In the genomic region with DNA sequence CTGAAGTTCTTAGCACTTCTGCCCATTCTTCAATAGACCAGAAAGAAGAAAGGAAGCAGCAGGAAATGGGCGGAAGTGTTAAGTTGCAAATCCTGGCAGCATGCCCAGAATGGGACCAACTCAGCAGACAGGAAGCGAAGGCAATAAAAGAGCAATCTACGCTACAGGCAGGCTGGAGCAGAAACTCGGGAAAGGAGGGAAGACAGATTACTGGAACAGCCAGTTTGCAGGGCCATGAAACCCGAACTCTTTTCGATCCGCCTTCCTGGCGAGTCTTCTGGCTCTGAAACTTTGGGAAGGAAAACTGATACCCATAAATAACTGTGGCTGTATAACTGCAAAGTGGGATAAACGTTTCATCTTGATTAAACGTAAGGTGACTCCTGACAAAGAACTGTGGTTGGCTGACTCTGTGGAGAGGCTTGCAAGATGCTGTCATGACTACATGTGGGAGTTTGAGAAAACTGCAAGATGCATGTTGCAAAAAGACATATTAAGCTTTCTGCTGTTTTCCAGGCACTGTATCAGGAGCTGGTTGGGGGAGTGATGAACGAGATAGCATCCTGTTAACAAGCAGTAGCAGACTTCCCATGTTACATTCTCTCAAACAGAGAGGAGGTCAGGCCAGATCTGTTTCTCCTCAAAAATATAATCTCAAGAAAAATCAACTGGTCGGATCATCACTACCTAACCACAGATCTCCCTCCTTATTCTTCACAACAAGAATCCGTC, we compare ENCODE assay signal across 9 cellular contexts.
DNase-seq lines count a peak whose midpoint lies in the region; ATAC-seq and TF ChIP-seq lines count a peak whose summit lies in the region.
"Had no signal": no experiment of that assay in that cellular context is flagged by ENCODE, and none has a peak within 500 bp of the region (broad histone marks: within the 10 kb centered on the region; RNA-seq: fewer than 3 reads in every experiment).

No MANE protein-coding gene starts in this region.

- no peaks in the 10 kb centered on the region for H3K36me3 ChIP-seq in mucosa of rectum (ENCODE audit: control insufficient read depth in 2 of 2, insufficient read depth in 2 of 2, low read length in 2 of 2)

- no peaks in the 10 kb centered on the region for H3K9me3 ChIP-seq in mucosa of rectum (ENCODE audit: control insufficient read depth in 2 of 2, low read length in 2 of 2)

- H3K9ac ChIP-seq in mucosa of rectum (ENCODE audit: low read depth in 1 of 2, low read length in 2 of 2) = no peak overlapping the region

- peak; percentile 83 for ATAC-seq in effector memory CD8-positive, alpha-beta T cell (replicated peaks)
- no peak for ATAC-seq in GM21576 (IDR thresholded peaks at IDR 0.05; ENCODE audit: unreplicated experiment)

- H3K27me3 Mint-ChIP-seq in effector memory CD8-positive, alpha-beta T cell = no peaks in the 10 kb centered on the region
- peaks cover 54% of the 10 kb centered on the region for H3K27me3 Mint-ChIP-seq in progenitor cell of endocrine pancreas

- DNase-seq in GM04503 (ENCODE audit: low read depth) (peak; percentile 80), NCI-H2107 (lab: John Stamatoyannopoulos, UW) (peak; percentile 76), progenitor cell of endocrine pancreas (ENCODE audit: low spot score, unreplicated experiment) (no peak)
- peak; percentile 43 for DNase-seq in activated CD4-positive, alpha-beta T cell treated with anti-CD3 and anti-CD28 coated beads for 1 hour
- DNase-seq in effector memory CD8-positive, alpha-beta T cell = peak; percentile 36 to 43 (median 40)
- DNase-seq in stimulated activated naive CD4-positive, alpha-beta T cell (lab: John Stamatoyannopoulos, UW) = peak in 5 of 6 experiments; percentile 15 to 84 (median 57)

- peak overlapping the region; percentile 46 to 63 for H3K27ac Mint-ChIP-seq in effector memory CD8-positive, alpha-beta T cell
- H3K27ac Mint-ChIP-seq in progenitor cell of endocrine pancreas = no peak overlapping the region
- H3K27ac Mint-ChIP-seq: T-helper 1 cell treated with Interleukin-12 subunit alpha and Interleukin-12 subunit beta and Interleukin-4 antibody, amounts not matched to agents 30 μg/mL and 1 μg/mL, for 36 hours had no signal

- H3K9me3 Mint-ChIP-seq in effector memory CD8-positive, alpha-beta T cell = peaks cover 8 to 11% of the 10 kb centered on the region in 2 donors
- H3K9me3 Mint-ChIP-seq in progenitor cell of endocrine pancreas (ENCODE audit: low read depth) = no peaks in the 10 kb centered on the region
- H3K9me3 Mint-ChIP-seq: T-helper 1 cell treated with Interleukin-12 subunit alpha and Interleukin-12 subunit beta and Interleukin-4 antibody, amounts not matched to agents 30 μg/mL and 1 μg/mL, for 36 hours had no signal

- peak overlapping the region; percentile 35 to 62 for H3K4me3 Mint-ChIP-seq in effector memory CD8-positive, alpha-beta T cell
- H3K4me3 Mint-ChIP-seq in progenitor cell of endocrine pancreas (ENCODE audit: low read depth) = no peak overlapping the region
- H3K4me3 Mint-ChIP-seq: T-helper 1 cell treated with Interleukin-12 subunit alpha and Interleukin-12 subunit beta and Interleukin-4 antibody, amounts not matched to agents 30 μg/mL and 1 μg/mL, for 36 hours had no signal

- no peak for TF ChIP-seq CTCF in progenitor cell of endocrine pancreas (IDR thresholded peaks at IDR 0.05; ENCODE audit: unreplicated experiment)

- H3K36me3 Mint-ChIP-seq in effector memory CD8-positive, alpha-beta T cell (ENCODE audit: insufficient read depth) = no peaks in the 10 kb centered on the region
- no peaks in the 10 kb centered on the region for H3K36me3 Mint-ChIP-seq in progenitor cell of endocrine pancreas (ENCODE audit: insufficient read depth)

- peaks cover 11 to 17% of the 10 kb centered on the region in 2 donors for H3K4me1 Mint-ChIP-seq in effector memory CD8-positive, alpha-beta T cell (ENCODE audit: low read depth in 2 of 2)
- peaks cover 6% of the 10 kb centered on the region for H3K4me1 Mint-ChIP-seq in progenitor cell of endocrine pancreas (ENCODE audit: low read depth)

- H3K4me1 ChIP-seq in mucosa of rectum (ENCODE audit: control insufficient read depth in 2 of 2, insufficient read depth in 2 of 2, low read length in 2 of 2) = peaks cover 12 to 13% of the 10 kb centered on the region in 2 donors

- H3K27ac ChIP-seq in mucosa of rectum (ENCODE audit: low read depth in 2 of 2, low read length in 2 of 2) = peak overlapping the region; percentile 38 to 48

- H3K27me3 ChIP-seq in mucosa of rectum (ENCODE audit: control insufficient read depth in 2 of 2, insufficient read depth in 2 of 2, low read length in 2 of 2) = no peaks in the 10 kb centered on the region

- peak overlapping the region in 1 of 2 donors; percentile 46 for H3K4me3 ChIP-seq in mucosa of rectum (ENCODE audit: low read length in 2 of 2)
